Comparison of ENCODE assay signal across 2 cellular contexts in the genomic region with DNA sequence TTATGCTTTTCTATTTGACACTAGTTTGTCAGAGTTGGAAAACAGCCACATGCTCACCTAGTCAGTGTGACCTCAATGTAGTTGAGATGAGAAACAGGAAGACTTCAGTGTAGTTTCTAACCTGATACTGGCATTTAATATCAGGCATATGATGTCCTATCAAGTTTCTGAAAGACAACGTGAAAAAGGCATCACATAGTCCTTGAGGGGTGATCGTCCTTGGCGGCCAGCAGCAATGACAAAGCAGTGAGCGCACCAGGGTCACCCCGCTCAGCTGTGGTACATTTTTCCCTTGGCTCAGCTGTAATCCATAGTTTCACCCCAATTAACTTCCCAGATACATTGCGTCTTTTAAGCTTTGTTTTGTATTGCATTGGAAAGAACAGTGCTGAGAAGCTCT.
TF ChIP-seq lines count a peak whose summit lies in the region.

No MANE protein-coding gene starts in this region.

TF ChIP-seq in GM23338, 12 proteins besides CTCF, POLR2A, EP300 and RAD21:
- TF ChIP-seq, protein P1, sequence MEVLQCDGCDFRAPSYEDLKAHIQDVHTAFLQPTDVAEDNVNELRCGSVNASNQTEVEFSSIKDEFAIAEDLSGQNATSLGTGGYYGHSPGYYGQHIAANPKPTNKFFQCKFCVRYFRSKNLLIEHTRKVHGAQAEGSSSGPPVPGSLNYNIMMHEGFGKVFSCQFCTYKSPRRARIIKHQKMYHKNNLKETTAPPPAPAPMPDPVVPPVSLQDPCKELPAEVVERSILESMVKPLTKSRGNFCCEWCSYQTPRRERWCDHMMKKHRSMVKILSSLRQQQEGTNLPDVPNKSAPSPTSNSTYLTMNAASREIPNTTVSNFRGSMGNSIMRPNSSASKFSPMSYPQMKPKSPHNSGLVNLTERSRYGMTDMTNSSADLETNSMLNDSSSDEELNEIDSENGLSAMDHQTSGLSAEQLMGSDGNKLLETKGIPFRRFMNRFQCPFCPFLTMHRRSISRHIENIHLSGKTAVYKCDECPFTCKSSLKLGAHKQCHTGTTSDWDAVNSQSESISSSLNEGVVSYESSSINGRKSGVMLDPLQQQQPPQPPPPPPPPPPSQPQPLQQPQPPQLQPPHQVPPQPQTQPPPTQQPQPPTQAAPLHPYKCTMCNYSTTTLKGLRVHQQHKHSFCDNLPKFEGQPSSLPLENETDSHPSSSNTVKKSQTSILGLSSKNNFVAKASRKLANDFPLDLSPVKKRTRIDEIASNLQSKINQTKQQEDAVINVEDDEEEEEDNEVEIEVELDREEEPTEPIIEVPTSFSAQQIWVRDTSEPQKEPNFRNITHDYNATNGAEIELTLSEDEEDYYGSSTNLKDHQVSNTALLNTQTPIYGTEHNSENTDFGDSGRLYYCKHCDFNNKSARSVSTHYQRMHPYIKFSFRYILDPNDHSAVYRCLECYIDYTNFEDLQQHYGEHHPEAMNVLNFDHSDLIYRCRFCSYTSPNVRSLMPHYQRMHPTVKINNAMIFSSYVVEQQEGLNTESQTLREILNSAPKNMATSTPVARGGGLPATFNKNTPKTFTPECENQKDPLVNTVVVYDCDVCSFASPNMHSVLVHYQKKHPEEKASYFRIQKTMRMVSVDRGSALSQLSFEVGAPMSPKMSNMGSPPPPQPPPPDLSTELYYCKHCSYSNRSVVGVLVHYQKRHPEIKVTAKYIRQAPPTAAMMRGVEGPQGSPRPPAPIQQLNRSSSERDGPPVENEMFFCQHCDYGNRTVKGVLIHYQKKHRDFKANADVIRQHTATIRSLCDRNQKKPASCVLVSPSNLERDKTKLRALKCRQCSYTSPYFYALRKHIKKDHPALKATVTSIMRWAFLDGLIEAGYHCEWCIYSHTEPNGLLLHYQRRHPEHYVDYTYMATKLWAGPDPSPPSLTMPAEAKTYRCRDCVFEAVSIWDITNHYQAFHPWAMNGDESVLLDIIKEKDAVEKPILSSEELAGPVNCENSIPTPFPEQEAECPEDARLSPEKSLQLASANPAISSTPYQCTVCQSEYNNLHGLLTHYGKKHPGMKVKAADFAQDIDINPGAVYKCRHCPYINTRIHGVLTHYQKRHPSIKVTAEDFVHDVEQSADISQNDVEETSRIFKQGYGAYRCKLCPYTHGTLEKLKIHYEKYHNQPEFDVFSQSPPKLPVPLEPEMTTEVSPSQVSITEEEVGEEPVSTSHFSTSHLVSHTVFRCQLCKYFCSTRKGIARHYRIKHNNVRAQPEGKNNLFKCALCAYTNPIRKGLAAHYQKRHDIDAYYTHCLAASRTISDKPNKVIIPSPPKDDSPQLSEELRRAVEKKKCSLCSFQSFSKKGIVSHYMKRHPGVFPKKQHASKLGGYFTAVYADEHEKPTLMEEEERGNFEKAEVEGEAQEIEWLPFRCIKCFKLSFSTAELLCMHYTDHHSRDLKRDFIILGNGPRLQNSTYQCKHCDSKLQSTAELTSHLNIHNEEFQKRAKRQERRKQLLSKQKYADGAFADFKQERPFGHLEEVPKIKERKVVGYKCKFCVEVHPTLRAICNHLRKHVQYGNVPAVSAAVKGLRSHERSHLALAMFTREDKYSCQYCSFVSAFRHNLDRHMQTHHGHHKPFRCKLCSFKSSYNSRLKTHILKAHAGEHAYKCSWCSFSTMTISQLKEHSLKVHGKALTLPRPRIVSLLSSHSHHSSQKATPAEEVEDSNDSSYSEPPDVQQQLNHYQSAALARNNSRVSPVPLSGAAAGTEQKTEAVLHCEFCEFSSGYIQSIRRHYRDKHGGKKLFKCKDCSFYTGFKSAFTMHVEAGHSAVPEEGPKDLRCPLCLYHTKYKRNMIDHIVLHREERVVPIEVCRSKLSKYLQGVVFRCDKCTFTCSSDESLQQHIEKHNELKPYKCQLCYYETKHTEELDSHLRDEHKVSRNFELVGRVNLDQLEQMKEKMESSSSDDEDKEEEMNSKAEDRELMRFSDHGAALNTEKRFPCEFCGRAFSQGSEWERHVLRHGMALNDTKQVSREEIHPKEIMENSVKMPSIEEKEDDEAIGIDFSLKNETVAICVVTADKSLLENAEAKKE (CRISPR knock-in tag; IDR thresholded peaks at IDR 0.05), result no peak
- TF ChIP-seq POLR2AphosphoS5 (IDR thresholded peaks at IDR 0.05; ENCODE audit: low read depth) (peak; percentile 55; the same call in 1 of the 2 replicates), ZNF331 (CRISPR knock-in tag; IDR thresholded peaks at IDR 0.05; ENCODE audit: low read depth) (no peak), STAT1 (IDR thresholded peaks at IDR 0.05; ENCODE audit: unreplicated experiment) (no peak), JUNB (IDR thresholded peaks at IDR 0.05; ENCODE audit: unreplicated experiment) (no peak), EZH2 (IDR thresholded peaks at IDR 0.05; ENCODE audit: low read depth, unreplicated experiment) (no peak), ZNF114 (CRISPR knock-in tag; IDR thresholded peaks at IDR 0.05) (no peak)
- TF ChIP-seq, protein P2, sequence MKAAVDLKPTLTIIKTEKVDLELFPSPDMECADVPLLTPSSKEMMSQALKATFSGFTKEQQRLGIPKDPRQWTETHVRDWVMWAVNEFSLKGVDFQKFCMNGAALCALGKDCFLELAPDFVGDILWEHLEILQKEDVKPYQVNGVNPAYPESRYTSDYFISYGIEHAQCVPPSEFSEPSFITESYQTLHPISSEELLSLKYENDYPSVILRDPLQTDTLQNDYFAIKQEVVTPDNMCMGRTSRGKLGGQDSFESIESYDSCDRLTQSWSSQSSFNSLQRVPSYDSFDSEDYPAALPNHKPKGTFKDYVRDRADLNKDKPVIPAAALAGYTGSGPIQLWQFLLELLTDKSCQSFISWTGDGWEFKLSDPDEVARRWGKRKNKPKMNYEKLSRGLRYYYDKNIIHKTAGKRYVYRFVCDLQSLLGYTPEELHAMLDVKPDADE (IDR thresholded peaks at IDR 0.05), result no peak
TF ChIP-seq in GM23338: peak in this region for 1.

TF ChIP-seq in H1, 55 proteins besides CTCF, POLR2A, EP300 and RAD21:
- no peak for TF ChIP-seq RBBP5 (IDR thresholded peaks at IDR 0.05; ENCODE audit: borderline replicate concordance, low read depth, low read length)
- TF ChIP-seq POLR2AphosphoS5 (IDR thresholded peaks at IDR 0.05; ENCODE audit: low read depth, low read length), result peak; percentile 79
